10 cellular contexts compared by ENCODE assay signal in the genomic region with DNA sequence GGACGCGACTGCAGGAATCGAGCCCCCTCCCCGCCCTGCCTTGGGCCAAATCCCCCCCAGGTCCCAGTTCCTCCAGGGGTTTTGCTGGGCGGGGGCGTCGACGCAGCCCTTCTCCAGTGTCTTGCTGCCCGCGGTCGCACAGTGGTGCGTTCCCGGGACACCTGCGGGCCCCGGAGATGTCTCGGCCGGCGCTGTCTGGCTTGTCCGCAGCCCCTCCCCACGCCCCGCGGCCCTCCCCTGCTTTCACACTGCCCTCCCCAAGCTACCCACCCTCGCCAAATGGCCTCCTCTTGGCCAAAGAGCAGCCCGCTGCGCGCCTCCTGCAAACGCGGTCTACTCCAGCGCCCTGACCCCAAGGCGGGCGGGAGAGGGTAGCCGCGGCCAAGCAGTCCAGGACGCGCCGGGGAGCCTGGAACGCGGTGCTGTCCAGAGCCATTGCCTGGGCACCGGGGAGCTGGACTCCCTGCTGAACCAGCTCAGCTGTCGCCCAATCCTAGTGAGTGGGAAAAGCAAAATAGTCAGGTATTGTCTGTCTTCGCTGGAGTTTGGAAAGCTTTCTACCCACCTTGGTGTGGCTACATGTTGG. TPM values are rescaled to one million over a fixed set of nuclear protein-coding genes. Genes with fewer than 3 reads are reported as not detected.
DNase-seq lines count a peak whose midpoint lies in the region; ATAC-seq lines count a peak whose summit lies in the region.
"Had no signal": no experiment of that assay in that cellular context is flagged by ENCODE, and none has a peak within 500 bp of the region (broad histone marks: within the 10 kb centered on the region; RNA-seq: fewer than 3 reads in every experiment).

No MANE protein-coding gene starts in this region.

- no peak overlapping the region for H3K27ac Mint-ChIP-seq in effector memory CD8-positive, alpha-beta T cell
- no peak overlapping the region for H3K27ac Mint-ChIP-seq in naive B cell
- H3K27ac Mint-ChIP-seq: dendritic cell treated with granulocyte-macrophage colony-stimulating factor and Interleukin-4, amounts not matched to agents 40 ng/mL and 50 ng/mL, for 4 days had no signal

- no peaks in the 10 kb centered on the region for H3K9me3 ChIP-seq in aorta (ENCODE audit: control insufficient read depth, low read length)

- DNase-seq in Right ventricle myocardium superior: no peak
- no peak for DNase-seq in left cardiac atrium
- DNase-seq in effector memory CD8-positive, alpha-beta T cell: no peak
- DNase-seq in naive B cell: no peak
- no peak for DNase-seq in aorta
- no peak for DNase-seq in left colon
- DNase-seq in NCI-H128 (lab: John Stamatoyannopoulos, UW; ENCODE audit: unreplicated experiment): no peak
- DNase-seq in C1 segment of cervical spinal cord (lab: John Stamatoyannopoulos, UW): no peak
- DNase-seq: NCI-H2029 treated with DMSO at 0.1 percent for 48 hours had no signal

- H3K9me3 Mint-ChIP-seq in effector memory CD8-positive, alpha-beta T cell: no peaks in the 10 kb centered on the region
- H3K9me3 Mint-ChIP-seq in naive B cell: no peaks in the 10 kb centered on the region
- H3K9me3 Mint-ChIP-seq: dendritic cell treated with granulocyte-macrophage colony-stimulating factor and Interleukin-4, amounts not matched to agents 40 ng/mL and 50 ng/mL, for 4 days had no signal

- H3K27me3 ChIP-seq in aorta (ENCODE audit: control insufficient read depth in 1 of 2, insufficient read depth in 2 of 2, low read length in 1 of 2): no peaks in the 10 kb centered on the region

- H3K27me3 Mint-ChIP-seq in effector memory CD8-positive, alpha-beta T cell: peaks cover 75 to 87% of the 10 kb centered on the region in 2 donors
- peaks cover 52 to 82% (median 78%) of the 10 kb centered on the region in 3 donors for H3K27me3 Mint-ChIP-seq in naive B cell

- no peaks in the 10 kb centered on the region for H3K36me3 ChIP-seq in aorta (ENCODE audit: control insufficient read depth in 1 of 2, insufficient read depth in 2 of 2, low read length in 1 of 2)

- 0 to 2% methylated on average over 41 of the region's 41 CpGs for WGBS in aorta, 2 donors

- H3K4me3 Mint-ChIP-seq in effector memory CD8-positive, alpha-beta T cell: peak overlapping the region; percentile 47 to 60
- H3K4me3 Mint-ChIP-seq in naive B cell: peak overlapping the region in 6 of 8 donors; percentile 15 to 76 (median 54)

- peak; percentile 21 for ATAC-seq in Right ventricle myocardium superior (ENCODE audit: poor library complexity)
- no peak for ATAC-seq in left cardiac atrium
- ATAC-seq in effector memory CD8-positive, alpha-beta T cell (replicated peaks): no peak
- ATAC-seq in naive B cell (ENCODE audit: low read depth in 2 of 2): no peak
- no peak for ATAC-seq in aorta (ENCODE audit: low FRiP score)
- no peak for ATAC-seq in left colon

- H3K4me1 Mint-ChIP-seq in effector memory CD8-positive, alpha-beta T cell (ENCODE audit: low read depth in 2 of 2): peaks cover 5 to 8% of the 10 kb centered on the region in 2 donors
- peaks cover 11 to 29% (median 17%) of the 10 kb centered on the region in 3 donors for H3K4me1 Mint-ChIP-seq in naive B cell

- no peak overlapping the region for H3K27ac ChIP-seq in aorta (ENCODE audit: low read depth in 1 of 2, low read length in 2 of 2)

- no peaks in the 10 kb centered on the region for H3K4me1 ChIP-seq in aorta (ENCODE audit: control insufficient read depth in 1 of 2, insufficient read depth in 2 of 2, low read length in 2 of 2)

- H3K4me3 ChIP-seq in aorta (ENCODE audit: low read length in 2 of 2): peak overlapping the region; percentile 53 to 66

- no peaks in the 10 kb centered on the region for H3K36me3 Mint-ChIP-seq in effector memory CD8-positive, alpha-beta T cell (ENCODE audit: insufficient read depth)
- no peaks in the 10 kb centered on the region for H3K36me3 Mint-ChIP-seq in naive B cell

- intact Hi-C loops in Right ventricle myocardium superior (cut with DNase I): loop anchor here (10.0 kb wide), 2 partner anchors 92 to 1688 kb away; no protein-coding TSS in a partner anchor
- intact Hi-C loops in left cardiac atrium (cut with DNase I): loop anchor here in 1 of 2 donors (10.0 kb wide), 1 partner anchor 218 kb away; no protein-coding TSS in a partner anchor
- intact Hi-C loops in aorta (cut with DNase I): loop anchor here in 1 of 2 donors (10.0 kb wide), 1 partner anchor 1558 kb away; no protein-coding TSS in a partner anchor
- intact Hi-C loops in left colon (cut with DNase I, micrococcal nuclease): no loop called here

RNA-seq across cellular contexts. Expression of gene TMEM132B, which starts 1.1 kb away (rescaled TPM):
- total RNA-seq in Right ventricle myocardium superior (6.1 TPM), left cardiac atrium (1 to 10 TPM; 2.4 to 2.8 TPM), aorta (1 to 10 TPM; 2.9 to 3.9 TPM), left colon (1 to 10 TPM; 1.0 to 2.0 TPM)
- polyA plus RNA-seq in naive B cell (ENCODE audit: low read depth in 6 of 6) (not detected), aorta (under 1 TPM; 0.13 to 0.63 TPM)
